ENCODE assay signal across 8 cellular contexts in genomic region chrX:57929373-57929772, GRCh38. TPM values are rescaled to one million over a fixed set of nuclear protein-coding genes. Genes with fewer than 3 reads are reported as not detected.
DNase-seq lines count a peak whose midpoint lies in the region; ATAC-seq and TF ChIP-seq lines count a peak whose summit lies in the region.

No MANE protein-coding gene starts in this region.

- no peaks in the 10 kb centered on the region for H3K36me3 ChIP-seq in IMR-90 (ENCODE audit: control insufficient read depth, insufficient read depth, low read length)

- dilution Hi-C loops in IMR-90 (cut with HindIII; ENCODE audit: low sequenced_read_pairs, unreplicated experiment) = no loop called here

- no peak overlapping the region for H4K8ac ChIP-seq in IMR-90 (ENCODE audit: low read depth in 2 of 2, low read length in 2 of 2)

- H4K5ac ChIP-seq in IMR-90 (ENCODE audit: low read depth, low read length) = no peak overlapping the region

- TF ChIP-seq POLR2A in IMR-90 (IDR thresholded peaks at IDR 0.05; ENCODE audit: low read depth, low read length) = no peak

- no peak overlapping the region for H3K9ac ChIP-seq in IMR-90 (ENCODE audit: low read depth, low read length)

- H3K14ac ChIP-seq in IMR-90 (replicated peaks; ENCODE audit: low read depth, low read length) = no peak overlapping the region

- no peak overlapping the region for H2BK120ac ChIP-seq in IMR-90 (ENCODE audit: low read depth, low read length)

- H2BK20ac ChIP-seq in IMR-90 (ENCODE audit: low read depth, low read length) = no peak overlapping the region

- no peaks in the 10 kb centered on the region; the same call in 1 of the 2 replicates for H3K9me3 ChIP-seq in IMR-90 (ENCODE audit: control insufficient read depth, insufficient read depth, low read length)

- H3K27me3 ChIP-seq in IMR-90 (ENCODE audit: control insufficient read depth, insufficient read depth, low read length) = no peaks in the 10 kb centered on the region

- H2AK9ac ChIP-seq in IMR-90 (replicated peaks; ENCODE audit: low read depth, low read length, poor library complexity) = no peak overlapping the region

- peak; percentile 8 for DNase-seq in ELR (ENCODE audit: low read depth)
- peak; percentile 27 for DNase-seq in IMR-90
- no peak for DNase-seq in astrocyte of the spinal cord (ENCODE audit: low read depth, low spot score)
- DNase-seq in midbrain (lab: John Stamatoyannopoulos, UW) = peak; percentile 27
- DNase-seq in D341Med (ENCODE audit: low spot score) = no peak
- no peak for DNase-seq in inferior parietal cortex (ENCODE audit: extremely low spot score)
- no peak for DNase-seq in GM19240 (ENCODE audit: insufficient read length, low spot score)

- POLR2A ChIA-PET in IMR-90 (lab: Charles Lee; ENCODE audit: unreplicated experiment) = no interaction called here

- no peaks in the 10 kb centered on the region for H3K4me1 ChIP-seq in IMR-90 (ENCODE audit: control insufficient read depth, insufficient read depth, low read length)

- no peak overlapping the region for H3K56ac ChIP-seq in IMR-90 (ENCODE audit: extremely low read depth, insufficient read depth, low read length)

- H2BK5ac ChIP-seq in IMR-90 (ENCODE audit: low read depth, low read length, poor library complexity, severe bottlenecking) = no peak overlapping the region

- H3K4me2 ChIP-seq in IMR-90 (ENCODE audit: low read depth, low read length) = no peak overlapping the region

- in situ Hi-C loops in IMR-90 (cut with MboI; ENCODE audit: low sequenced_read_pairs) (no loop called here), astrocyte of the spinal cord (cut with HindIII; ENCODE audit: low sequenced_read_pairs) (no loop called here)

- CTCF ChIA-PET in IMR-90 (lab: Yijun Ruan, JAX) = interaction anchor here (1.6 kb wide), 1 partner anchor 107 kb away, joined by 5 read pairs; no protein-coding TSS in a partner anchor

- H3K23ac ChIP-seq in IMR-90 (ENCODE audit: low read depth, low read length) = no peak overlapping the region

- no peak overlapping the region for H4K91ac ChIP-seq in IMR-90 (ENCODE audit: insufficient read depth, low read depth, low read length)

- H3K9me1 ChIP-seq in IMR-90 (ENCODE audit: insufficient read depth, low read length) = no peaks in the 10 kb centered on the region

- BruUV-seq in IMR-90 (replicated peaks; lab: Mats Ljungman, UMichigan) = no TSS peak

- no peak overlapping the region for H3K4ac ChIP-seq in IMR-90 (ENCODE audit: low read depth, low read length)

- no peak overlapping the region for H2AK5ac ChIP-seq in IMR-90 (ENCODE audit: low read depth, low read length)

- peak; percentile 44 for TF ChIP-seq RAD21 in IMR-90 (IDR thresholded peaks at IDR 0.05; ENCODE audit: low read length)

- H3K18ac ChIP-seq in IMR-90 (ENCODE audit: low read depth, low read length) = no peak overlapping the region

- H4K20me1 ChIP-seq in IMR-90 (ENCODE audit: insufficient read depth, low read length) = no peaks in the 10 kb centered on the region

- H3K4me3 ChIP-seq in IMR-90 (ENCODE audit: insufficient read depth, low read depth, low read length) (no peak overlapping the region), astrocyte of the spinal cord (ENCODE audit: low read depth, low read length) (no peak overlapping the region)

- intact Hi-C loops in IMR-90 (cut with micrococcal nuclease) = loop anchor here (1.0 kb wide), 1 partner anchor 108 kb away; no protein-coding TSS in a partner anchor

- ATAC-seq in IMR-90 (ENCODE audit: low read depth) (peak; percentile 67; the same call in 1 of the 2 replicates), GM21737 (IDR thresholded peaks at IDR 0.05; ENCODE audit: unreplicated experiment) (no peak)

- H2AFZ ChIP-seq in IMR-90 (replicated peaks; ENCODE audit: low read length, poor library complexity) = no peak overlapping the region

- TF ChIP-seq CTCF in IMR-90 (conservative IDR thresholded peaks at IDR 0.05; ENCODE audit: low read depth, low read length) (peak; percentile 50), astrocyte of the spinal cord (IDR thresholded peaks at IDR 0.05; ENCODE audit: low read depth, low read length) (peak; percentile 38)

- no peaks in the 10 kb centered on the region for H3K79me1 ChIP-seq in IMR-90 (ENCODE audit: low read depth in 1 of 2, low read length in 2 of 2)

- no peak overlapping the region for H3K27ac ChIP-seq in IMR-90 (ENCODE audit: insufficient read depth, low read length)

- no peak overlapping the region for H2BK15ac ChIP-seq in IMR-90 (ENCODE audit: low read depth, low read length)

TF ChIP-seq in IMR-90, 13 proteins besides CTCF, POLR2A, EP300 and RAD21:
- TF ChIP-seq SMC3 (IDR thresholded peaks at IDR 0.05; ENCODE audit: low read depth, low read length) (peak; percentile 33; the same call in 1 of the 2 replicates), FOS (IDR thresholded peaks at IDR 0.05; ENCODE audit: low read depth, low read length) (no peak), RFX5 (IDR thresholded peaks at IDR 0.05; ENCODE audit: low read depth, low read length) (no peak), CEBPB (IDR thresholded peaks at IDR 0.05; ENCODE audit: low read depth, low read length) (no peak), BHLHE40 (IDR thresholded peaks at IDR 0.05; ENCODE audit: low read depth, low read length) (no peak), MXI1 (IDR thresholded peaks at IDR 0.05; ENCODE audit: borderline replicate concordance, low read depth, low read length) (no peak)

RNA-seq across cellular contexts. Expression of gene ZXDA, which starts 19.1 kb away (rescaled TPM):
- 3.4 and 3.6 TPM in 2 replicates for total RNA-seq in IMR-90 (2012; rRNA removed)
- polyA plus RNA-seq in IMR-90 (2012; rRNA removed) = 0.99 and 1.0 TPM in 2 replicates
- 1.0 TPM in 2 replicates for polyA plus RNA-seq in IMR-90 (2012; cell fraction: cytosol; rRNA removed)
- 0.78 TPM in 2 replicates for polyA plus RNA-seq in IMR-90 (2012; cell fraction: nucleus; rRNA removed; ENCODE audit: low replicate concordance)

Comparison
In these comparisons a context has a peak if more than half of its experiments do, and no peak if none do; other contexts are left out.
1. DNase-seq: peak in ELR (single experiment), IMR-90 (single experiment) and midbrain (single experiment); none in astrocyte of the spinal cord (single experiment), D341Med (single experiment), inferior parietal cortex (single experiment) and GM19240 (single experiment).